In genomic region chrX:71198066-71198465, GRCh38 we compare ENCODE assay signal across 1 cellular context.
TF ChIP-seq lines count a peak whose summit lies in the region.

No MANE protein-coding gene starts in this region.

TF ChIP-seq in K562, 482 proteins besides CTCF, POLR2A, EP300 and RAD21:
- TF ChIP-seq ZNF197 (CRISPR knock-in tag; IDR thresholded peaks at IDR 0.05; ENCODE audit: low read depth) (no peak), SPI1 (IDR thresholded peaks at IDR 0.05; ENCODE audit: borderline replicate concordance, low read depth, low read length) (peak; percentile 66; the same call in 1 of the 2 replicates), MBD1 (CRISPR knock-in tag; IDR thresholded peaks at IDR 0.05) (no peak), TAL1 (IDR thresholded peaks at IDR 0.05) (no peak), SMC3 (conservative IDR thresholded peaks at IDR 0.05; ENCODE audit: insufficient read depth, low read depth, low read length) (no peak), GTF2B (IDR thresholded peaks at IDR 0.05; ENCODE audit: extremely low read depth, insufficient read length) (no peak), MLX (CRISPR knock-in tag; conservative IDR thresholded peaks at IDR 0.05) (no peak), PTRF (tag; IDR thresholded peaks at IDR 0.05) (no peak), PHF8 (IDR thresholded peaks at IDR 0.05; ENCODE audit: borderline replicate concordance, low read length) (peak; percentile 13; the same call in 1 of the 2 replicates), MED1 (CRISPR knock-in tag; IDR thresholded peaks at IDR 0.05; ENCODE audit: borderline replicate concordance) (no peak), ZNF398 (CRISPR knock-in tag; IDR thresholded peaks at IDR 0.05) (no peak), ZNF384 (IDR thresholded peaks at IDR 0.05; ENCODE audit: low read depth, low read length) (no peak)
